ENCODE assay signal across 20 cellular contexts in genomic region chrX:43564953-43565352, GRCh38.
"Had no signal": no experiment of that assay in that cellular context is flagged by ENCODE, and none has a peak within 500 bp of the region (broad histone marks: within the 10 kb centered on the region; RNA-seq: fewer than 3 reads in every experiment).

No MANE protein-coding gene starts in this region.

- H3K27ac Mint-ChIP-seq: activated CD4-positive, alpha-beta T cell treated with anti-CD3 and anti-CD28 coated beads, Interleukin-2, amount 10 ng/mL, durations not matched to agents 24 days and 14 days; activated naive CD8-positive, alpha-beta T cell; naive thymus-derived CD8-positive, alpha-beta T cell; stimulated activated naive B cell treated with anti-CD40 and anti-IgM and Interleukin-4, amounts not matched to agents 10 μg/mL and 1 μg/mL and 100 μg/mL, for 72 hours had no signal

- ATAC-seq: heart left ventricle; naive thymus-derived CD8-positive, alpha-beta T cell; stimulated activated naive B cell treated with anti-CD40 and anti-IgM and Interleukin-4, amounts not matched to agents 10 μg/mL and 1 μg/mL and 100 μg/mL, for 72 hours had no signal

- H3K9me3 Mint-ChIP-seq: activated CD4-positive, alpha-beta T cell treated with anti-CD3 and anti-CD28 coated beads, Interleukin-2, amount 10 ng/mL, durations not matched to agents 24 days and 14 days; naive thymus-derived CD8-positive, alpha-beta T cell; stimulated activated naive B cell treated with anti-CD40 and anti-IgM and Interleukin-4, amounts not matched to agents 10 μg/mL and 1 μg/mL and 100 μg/mL, for 72 hours had no signal

- H3K27me3 ChIP-seq: heart left ventricle, neutrophil, right atrium auricular region, tibial nerve, vagina had no signal

- H3K36me3 Mint-ChIP-seq: activated naive CD8-positive, alpha-beta T cell; naive thymus-derived CD8-positive, alpha-beta T cell; stimulated activated naive B cell treated with anti-CD40 and anti-IgM and Interleukin-4, amounts not matched to agents 10 μg/mL and 1 μg/mL and 100 μg/mL, for 72 hours had no signal

- H3K4me3 Mint-ChIP-seq: activated CD4-positive, alpha-beta T cell treated with anti-CD3 and anti-CD28 coated beads, Interleukin-2, amount 10 ng/mL, durations not matched to agents 24 days and 14 days; activated naive CD8-positive, alpha-beta T cell; naive thymus-derived CD8-positive, alpha-beta T cell; stimulated activated naive B cell treated with anti-CD40 and anti-IgM and Interleukin-4, amounts not matched to agents 10 μg/mL and 1 μg/mL and 100 μg/mL, for 72 hours had no signal

- H3K27me3 Mint-ChIP-seq: activated CD4-positive, alpha-beta T cell treated with anti-CD3 and anti-CD28 coated beads, Interleukin-2, amount 10 ng/mL, durations not matched to agents 24 days and 14 days had no signal

- DNase-seq: activated CD4-positive, alpha-beta T cell treated with anti-CD3 and anti-CD28 coated beads, Interleukin-2, amount 10 ng/mL, durations not matched to agents 24 days and 14 days; activated CD4-positive, CD25-positive, alpha-beta regulatory T cell; activated gamma-delta T cell treated with Interleukin-2 at 50 U/mL for 16 hours; amniotic stem cell; heart left ventricle; left ventricle myocardium inferior; mesenchymal stem cell; naive thymus-derived CD8-positive, alpha-beta T cell; posterior cingulate gyrus; stimulated activated CD4-positive, alpha-beta T cell treated with anti-CD3 and anti-CD28 coated beads, Interleukin-15, amount 100 ng/mL, for 24 hours; stimulated activated CD4-positive, alpha-beta T cell treated with anti-CD3 and anti-CD28 coated beads, Interleukin-4, amount 100 ng/mL, for 1 hour; stimulated activated naive B cell treated with anti-CD40 and anti-IgM and Interleukin-4, amounts not matched to agents 10 μg/mL and 1 μg/mL and 100 μg/mL, for 72 hours; T-helper 2 cell had no signal

- H3K4me1 Mint-ChIP-seq: activated CD4-positive, alpha-beta T cell treated with anti-CD3 and anti-CD28 coated beads, Interleukin-2, amount 10 ng/mL, durations not matched to agents 24 days and 14 days; naive thymus-derived CD8-positive, alpha-beta T cell had no signal

- H3K36me3 ChIP-seq: breast epithelium, heart left ventricle, left ventricle myocardium inferior, neutrophil, right atrium auricular region, tibial nerve, vagina had no signal

- H3K27ac ChIP-seq: breast epithelium, heart left ventricle, left ventricle myocardium inferior, neutrophil, right atrium auricular region, skin epidermis, vagina had no signal

- H3K9me3 ChIP-seq: breast epithelium, heart left ventricle, left ventricle myocardium inferior, neutrophil, right atrium auricular region, tibial nerve, vagina had no signal

- H3K4me3 ChIP-seq: breast epithelium, heart left ventricle, left ventricle myocardium inferior, right atrium auricular region, skin epidermis, tibial nerve, vagina had no signal

- H3K4me1 ChIP-seq: breast epithelium, heart left ventricle, left ventricle myocardium inferior, right atrium auricular region, tibial nerve, vagina had no signal
